In the genomic region with DNA sequence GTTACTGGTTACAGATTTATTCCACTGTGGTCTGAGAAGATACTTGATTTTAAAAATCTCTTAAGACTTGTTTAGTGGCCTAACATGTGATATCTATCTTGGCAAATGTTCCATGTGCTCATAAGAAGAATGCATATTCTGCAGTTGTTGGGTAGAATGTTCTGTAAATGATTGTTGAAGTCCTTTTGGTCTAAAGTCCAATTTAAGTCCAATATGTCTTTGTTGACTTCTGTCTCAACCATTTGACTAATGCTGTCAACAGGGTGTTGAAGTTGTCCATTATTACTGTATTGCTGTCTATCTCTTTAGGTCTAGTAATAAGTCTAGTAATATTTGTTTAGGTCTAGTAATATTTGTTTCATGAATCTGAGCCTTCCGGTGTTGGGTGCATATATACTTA, we compare ENCODE assay signal across 1 cellular context.
A peak's percentile ranks its signal among the peaks of the same experiment; 100 is the strongest.
TF ChIP-seq lines count a peak whose summit lies in the region.

No MANE protein-coding gene starts in this region.

TF ChIP-seq in HepG2, 621 proteins besides CTCF, POLR2A, EP300 and RAD21 (continued from another document and continues in another):
- TF ChIP-seq, protein P1, sequence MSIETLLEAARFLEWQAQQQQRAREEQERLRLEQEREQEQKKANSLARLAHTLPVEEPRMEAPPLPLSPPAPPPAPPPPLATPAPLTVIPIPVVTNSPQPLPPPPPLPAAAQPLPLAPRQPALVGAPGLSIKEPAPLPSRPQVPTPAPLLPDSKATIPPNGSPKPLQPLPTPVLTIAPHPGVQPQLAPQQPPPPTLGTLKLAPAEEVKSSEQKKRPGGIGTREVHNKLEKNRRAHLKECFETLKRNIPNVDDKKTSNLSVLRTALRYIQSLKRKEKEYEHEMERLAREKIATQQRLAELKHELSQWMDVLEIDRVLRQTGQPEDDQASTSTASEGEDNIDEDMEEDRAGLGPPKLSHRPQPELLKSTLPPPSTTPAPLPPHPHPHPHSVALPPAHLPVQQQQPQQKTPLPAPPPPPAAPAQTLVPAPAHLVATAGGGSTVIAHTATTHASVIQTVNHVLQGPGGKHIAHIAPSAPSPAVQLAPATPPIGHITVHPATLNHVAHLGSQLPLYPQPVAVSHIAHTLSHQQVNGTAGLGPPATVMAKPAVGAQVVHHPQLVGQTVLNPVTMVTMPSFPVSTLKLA (IDR thresholded peaks at IDR 0.05), result peak; percentile 53; the same call in 1 of the 2 replicates
- TF ChIP-seq HNRNPLL (IDR thresholded peaks at IDR 0.05; ENCODE audit: low read depth, low read length, poor library complexity, severe bottlenecking) (no peak), CENPX (CRISPR knock-in tag; IDR thresholded peaks at IDR 0.05) (no peak), ZNF615 (CRISPR knock-in tag; IDR thresholded peaks at IDR 0.05; ENCODE audit: borderline replicate concordance) (no peak), ASH2L (IDR thresholded peaks at IDR 0.05; ENCODE audit: insufficient read length, low read depth, low read length) (peak; percentile 74), POGZ (CRISPR knock-in tag; IDR thresholded peaks at IDR 0.05) (peak; percentile 91), ARID2 (CRISPR knock-in tag; IDR thresholded peaks at IDR 0.05; ENCODE audit: borderline replicate concordance) (peak; percentile 41; the same call in 1 of the 2 replicates), ZNF83 (CRISPR knock-in tag; IDR thresholded peaks at IDR 0.05; ENCODE audit: borderline replicate concordance) (no peak), ZMYM4 (CRISPR knock-in tag; IDR thresholded peaks at IDR 0.05) (peak; percentile 77; the same call in 1 of the 2 replicates), SP1 (IDR thresholded peaks at IDR 0.05) (no peak), SP1 (CRISPR knock-in tag; IDR thresholded peaks at IDR 0.05) (no peak), REL (CRISPR knock-in tag; conservative IDR thresholded peaks at IDR 0.05) (no peak), HNF4A (CRISPR knock-in tag; IDR thresholded peaks at IDR 0.05) (peak; percentile 96), XRCC5 (optimal IDR thresholded peaks at IDR 0.05; ENCODE audit: low read length) (no peak), ZNF431 (CRISPR knock-in tag; IDR thresholded peaks at IDR 0.05; ENCODE audit: borderline replicate concordance, low read depth) (no peak), NFRKB (IDR thresholded peaks at IDR 0.05) (no peak), FOSL1 (CRISPR knock-in tag; IDR thresholded peaks at IDR 0.05; ENCODE audit: borderline replicate concordance) (no peak), CHD4 (IDR thresholded peaks at IDR 0.05; ENCODE audit: borderline replicate concordance, low read length) (peak; percentile 52; the same call in 1 of the 2 replicates), MAFF (IDR thresholded peaks at IDR 0.05; ENCODE audit: low read depth, low read length) (peak; percentile 51; the same call in 1 of the 2 replicates), ZNF543 (CRISPR knock-in tag; IDR thresholded peaks at IDR 0.05) (no peak), PPARG (CRISPR knock-in tag; conservative IDR thresholded peaks at IDR 0.05) (0 out of 2 replicates have a peak, but pooled peaks have one; percentile 12), TBP (CRISPR knock-in tag; IDR thresholded peaks at IDR 0.05) (no peak), E2F2 (CRISPR knock-in tag; IDR thresholded peaks at IDR 0.05; ENCODE audit: borderline replicate concordance) (no peak), CHD2 (IDR thresholded peaks at IDR 0.05; ENCODE audit: low read depth, low read length) (no peak), PCBP2 (optimal IDR thresholded peaks at IDR 0.05; ENCODE audit: low read depth, low read length, poor library complexity, severe bottlenecking) (no peak), ZNF451 (CRISPR knock-in tag; IDR thresholded peaks at IDR 0.05) (no peak), PCBP1 (IDR thresholded peaks at IDR 0.05; ENCODE audit: borderline replicate concordance, low read depth, low read length) (no peak), AKAP8 (CRISPR knock-in tag; IDR thresholded peaks at IDR 0.05) (no peak), FOXM1 (CRISPR knock-in tag; IDR thresholded peaks at IDR 0.05) (no peak), SMARCE1 (IDR thresholded peaks at IDR 0.05; ENCODE audit: borderline replicate concordance) (peak; percentile 71; the same call in 1 of the 2 replicates), FLYWCH1 (CRISPR knock-in tag; IDR thresholded peaks at IDR 0.05) (no peak), IRF2 (CRISPR knock-in tag; IDR thresholded peaks at IDR 0.05) (peak; percentile 55; the same call in 1 of the 2 replicates), RELA (CRISPR knock-in tag; IDR thresholded peaks at IDR 0.05) (no peak), CBX5 (CRISPR knock-in tag; IDR thresholded peaks at IDR 0.05; ENCODE audit: borderline replicate concordance) (no peak), ELF3 (CRISPR knock-in tag; IDR thresholded peaks at IDR 0.05) (peak; percentile 73), HOXA9 (CRISPR knock-in tag; IDR thresholded peaks at IDR 0.05; ENCODE audit: borderline replicate concordance) (no peak), TBX3 (IDR thresholded peaks at IDR 0.05; ENCODE audit: borderline replicate concordance) (peak; percentile 95), ZNF264 (CRISPR knock-in tag; IDR thresholded peaks at IDR 0.05) (no peak), ZNF644 (CRISPR knock-in tag; IDR thresholded peaks at IDR 0.05; ENCODE audit: low read depth) (peak; percentile 96), RBM22 (optimal IDR thresholded peaks at IDR 0.05; ENCODE audit: low read length) (no peak), ZSCAN9 (CRISPR knock-in tag; IDR thresholded peaks at IDR 0.05; ENCODE audit: borderline replicate concordance) (peak; percentile 62; the same call in 1 of the 2 replicates), ZNF773 (CRISPR knock-in tag; IDR thresholded peaks at IDR 0.05; ENCODE audit: borderline replicate concordance) (no peak), KDM5A (IDR thresholded peaks at IDR 0.05; ENCODE audit: borderline replicate concordance, low read length) (no peak)
- TF ChIP-seq, protein P2, sequence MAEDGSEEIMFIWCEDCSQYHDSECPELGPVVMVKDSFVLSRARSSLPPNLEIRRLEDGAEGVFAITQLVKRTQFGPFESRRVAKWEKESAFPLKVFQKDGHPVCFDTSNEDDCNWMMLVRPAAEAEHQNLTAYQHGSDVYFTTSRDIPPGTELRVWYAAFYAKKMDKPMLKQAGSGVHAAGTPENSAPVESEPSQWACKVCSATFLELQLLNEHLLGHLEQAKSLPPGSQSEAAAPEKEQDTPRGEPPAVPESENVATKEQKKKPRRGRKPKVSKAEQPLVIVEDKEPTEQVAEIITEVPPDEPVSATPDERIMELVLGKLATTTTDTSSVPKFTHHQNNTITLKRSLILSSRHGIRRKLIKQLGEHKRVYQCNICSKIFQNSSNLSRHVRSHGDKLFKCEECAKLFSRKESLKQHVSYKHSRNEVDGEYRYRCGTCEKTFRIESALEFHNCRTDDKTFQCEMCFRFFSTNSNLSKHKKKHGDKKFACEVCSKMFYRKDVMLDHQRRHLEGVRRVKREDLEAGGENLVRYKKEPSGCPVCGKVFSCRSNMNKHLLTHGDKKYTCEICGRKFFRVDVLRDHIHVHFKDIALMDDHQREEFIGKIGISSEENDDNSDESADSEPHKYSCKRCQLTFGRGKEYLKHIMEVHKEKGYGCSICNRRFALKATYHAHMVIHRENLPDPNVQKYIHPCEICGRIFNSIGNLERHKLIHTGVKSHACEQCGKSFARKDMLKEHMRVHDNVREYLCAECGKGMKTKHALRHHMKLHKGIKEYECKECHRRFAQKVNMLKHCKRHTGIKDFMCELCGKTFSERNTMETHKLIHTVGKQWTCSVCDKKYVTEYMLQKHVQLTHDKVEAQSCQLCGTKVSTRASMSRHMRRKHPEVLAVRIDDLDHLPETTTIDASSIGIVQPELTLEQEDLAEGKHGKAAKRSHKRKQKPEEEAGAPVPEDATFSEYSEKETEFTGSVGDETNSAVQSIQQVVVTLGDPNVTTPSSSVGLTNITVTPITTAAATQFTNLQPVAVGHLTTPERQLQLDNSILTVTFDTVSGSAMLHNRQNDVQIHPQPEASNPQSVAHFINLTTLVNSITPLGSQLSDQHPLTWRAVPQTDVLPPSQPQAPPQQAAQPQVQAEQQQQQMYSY (CRISPR knock-in tag; IDR thresholded peaks at IDR 0.05), result no peak
- TF ChIP-seq, protein P3, sequence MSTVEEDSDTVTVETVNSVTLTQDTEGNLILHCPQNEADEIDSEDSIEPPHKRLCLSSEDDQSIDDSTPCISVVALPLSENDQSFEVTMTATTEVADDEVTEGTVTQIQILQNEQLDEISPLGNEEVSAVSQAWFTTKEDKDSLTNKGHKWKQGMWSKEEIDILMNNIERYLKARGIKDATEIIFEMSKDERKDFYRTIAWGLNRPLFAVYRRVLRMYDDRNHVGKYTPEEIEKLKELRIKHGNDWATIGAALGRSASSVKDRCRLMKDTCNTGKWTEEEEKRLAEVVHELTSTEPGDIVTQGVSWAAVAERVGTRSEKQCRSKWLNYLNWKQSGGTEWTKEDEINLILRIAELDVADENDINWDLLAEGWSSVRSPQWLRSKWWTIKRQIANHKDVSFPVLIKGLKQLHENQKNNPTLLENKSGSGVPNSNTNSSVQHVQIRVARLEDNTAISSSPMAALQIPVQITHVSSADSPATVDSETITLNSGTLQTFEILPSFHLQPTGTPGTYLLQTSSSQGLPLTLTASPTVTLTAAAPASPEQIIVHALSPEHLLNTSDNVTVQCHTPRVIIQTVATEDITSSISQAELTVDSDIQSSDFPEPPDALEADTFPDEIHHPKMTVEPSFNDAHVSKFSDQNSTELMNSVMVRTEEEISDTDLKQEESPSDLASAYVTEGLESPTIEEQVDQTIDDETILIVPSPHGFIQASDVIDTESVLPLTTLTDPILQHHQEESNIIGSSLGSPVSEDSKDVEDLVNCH (CRISPR knock-in tag; IDR thresholded peaks at IDR 0.05), result no peak
- TF ChIP-seq, protein P4, sequence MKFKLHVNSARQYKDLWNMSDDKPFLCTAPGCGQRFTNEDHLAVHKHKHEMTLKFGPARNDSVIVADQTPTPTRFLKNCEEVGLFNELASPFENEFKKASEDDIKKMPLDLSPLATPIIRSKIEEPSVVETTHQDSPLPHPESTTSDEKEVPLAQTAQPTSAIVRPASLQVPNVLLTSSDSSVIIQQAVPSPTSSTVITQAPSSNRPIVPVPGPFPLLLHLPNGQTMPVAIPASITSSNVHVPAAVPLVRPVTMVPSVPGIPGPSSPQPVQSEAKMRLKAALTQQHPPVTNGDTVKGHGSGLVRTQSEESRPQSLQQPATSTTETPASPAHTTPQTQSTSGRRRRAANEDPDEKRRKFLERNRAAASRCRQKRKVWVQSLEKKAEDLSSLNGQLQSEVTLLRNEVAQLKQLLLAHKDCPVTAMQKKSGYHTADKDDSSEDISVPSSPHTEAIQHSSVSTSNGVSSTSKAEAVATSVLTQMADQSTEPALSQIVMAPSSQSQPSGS (CRISPR knock-in tag; IDR thresholded peaks at IDR 0.05), result 0 out of 2 replicates have a peak, but pooled peaks have one; percentile 47
- TF ChIP-seq, protein P5, sequence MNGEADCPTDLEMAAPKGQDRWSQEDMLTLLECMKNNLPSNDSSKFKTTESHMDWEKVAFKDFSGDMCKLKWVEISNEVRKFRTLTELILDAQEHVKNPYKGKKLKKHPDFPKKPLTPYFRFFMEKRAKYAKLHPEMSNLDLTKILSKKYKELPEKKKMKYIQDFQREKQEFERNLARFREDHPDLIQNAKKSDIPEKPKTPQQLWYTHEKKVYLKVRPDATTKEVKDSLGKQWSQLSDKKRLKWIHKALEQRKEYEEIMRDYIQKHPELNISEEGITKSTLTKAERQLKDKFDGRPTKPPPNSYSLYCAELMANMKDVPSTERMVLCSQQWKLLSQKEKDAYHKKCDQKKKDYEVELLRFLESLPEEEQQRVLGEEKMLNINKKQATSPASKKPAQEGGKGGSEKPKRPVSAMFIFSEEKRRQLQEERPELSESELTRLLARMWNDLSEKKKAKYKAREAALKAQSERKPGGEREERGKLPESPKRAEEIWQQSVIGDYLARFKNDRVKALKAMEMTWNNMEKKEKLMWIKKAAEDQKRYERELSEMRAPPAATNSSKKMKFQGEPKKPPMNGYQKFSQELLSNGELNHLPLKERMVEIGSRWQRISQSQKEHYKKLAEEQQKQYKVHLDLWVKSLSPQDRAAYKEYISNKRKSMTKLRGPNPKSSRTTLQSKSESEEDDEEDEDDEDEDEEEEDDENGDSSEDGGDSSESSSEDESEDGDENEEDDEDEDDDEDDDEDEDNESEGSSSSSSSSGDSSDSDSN (CRISPR knock-in tag; IDR thresholded peaks at IDR 0.05), result no peak
